ENCODE assay signal across 8 cellular contexts in the genomic region with DNA sequence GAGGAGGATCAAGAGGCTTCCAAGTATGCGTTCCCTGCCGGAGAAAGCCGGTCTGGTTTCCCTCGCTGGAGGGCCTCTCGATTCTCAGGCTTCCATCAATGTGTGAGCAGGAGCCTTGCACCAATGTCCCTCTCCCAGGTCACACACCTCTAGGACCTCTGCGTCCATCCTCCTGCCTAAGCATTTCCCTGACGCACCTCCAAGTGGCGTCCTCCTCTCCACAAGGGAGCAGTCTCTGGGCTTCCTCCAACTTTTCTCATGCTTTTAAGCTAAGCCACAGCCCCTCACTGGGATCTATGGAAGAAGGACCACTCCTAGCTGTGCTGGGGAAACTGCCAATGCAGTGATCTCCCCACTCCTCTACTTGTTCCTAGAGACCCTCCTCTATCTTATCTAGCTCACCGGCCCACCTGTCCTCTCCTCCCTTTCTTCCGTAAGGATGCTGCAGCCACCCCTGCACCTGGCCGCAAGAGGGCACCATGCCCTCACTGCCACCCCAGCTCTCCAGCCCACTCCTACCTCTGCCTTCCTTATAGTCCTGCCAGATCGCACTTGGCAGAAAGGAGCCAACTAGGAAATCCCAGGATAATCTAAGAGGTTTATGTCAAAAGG.
DNase-seq lines count a peak whose midpoint lies in the region; ATAC-seq and FAIRE-seq lines count a peak whose summit lies in the region.

No MANE protein-coding gene starts in this region.

- no peaks in the 10 kb centered on the region for H3K9me3 Mint-ChIP-seq in activated naive CD4-positive, alpha-beta T cell treated with anti-CD3 and anti-CD28 coated beads, Interleukin-2, amount 50 U/mL, for 72 hours
- H3K9me3 Mint-ChIP-seq in stimulated activated naive CD8-positive, alpha-beta T cell treated with anti-CD3 and anti-CD28 coated beads, Interleukin-15, amount 100 ng/mL, for 72 hours, result no peaks in the 10 kb centered on the region

- no peaks in the 10 kb centered on the region for H3K36me3 Mint-ChIP-seq in activated naive CD4-positive, alpha-beta T cell treated with anti-CD3 and anti-CD28 coated beads, Interleukin-2, amount 50 U/mL, for 72 hours

- peak; percentile 59 to 68 for ATAC-seq in activated naive CD4-positive, alpha-beta T cell treated with anti-CD3 and anti-CD28 coated beads, Interleukin-2, amount 50 U/mL, for 72 hours
- ATAC-seq in stimulated activated naive CD8-positive, alpha-beta T cell treated with anti-CD3 and anti-CD28 coated beads, Interleukin-15, amount 100 ng/mL, for 72 hours, result peak; percentile 58
- ATAC-seq in HG03039 (IDR thresholded peaks at IDR 0.05; ENCODE audit: unreplicated experiment), result no peak

- H3K27ac Mint-ChIP-seq in activated naive CD4-positive, alpha-beta T cell treated with anti-CD3 and anti-CD28 coated beads, Interleukin-2, amount 50 U/mL, for 72 hours, result no peak overlapping the region
- H3K27ac Mint-ChIP-seq in stimulated activated naive CD8-positive, alpha-beta T cell treated with anti-CD3 and anti-CD28 coated beads, Interleukin-15, amount 100 ng/mL, for 72 hours, result no peak overlapping the region

- H3K4me1 Mint-ChIP-seq in stimulated activated naive CD8-positive, alpha-beta T cell treated with anti-CD3 and anti-CD28 coated beads, Interleukin-15, amount 100 ng/mL, for 72 hours, result peaks cover 22% of the 10 kb centered on the region

- H3K4me3 Mint-ChIP-seq in stimulated activated naive CD8-positive, alpha-beta T cell treated with anti-CD3 and anti-CD28 coated beads, Interleukin-15, amount 100 ng/mL, for 72 hours, result no peak overlapping the region

- H3K27me3 Mint-ChIP-seq in stimulated activated naive CD8-positive, alpha-beta T cell treated with anti-CD3 and anti-CD28 coated beads, Interleukin-15, amount 100 ng/mL, for 72 hours, result peaks cover 42% of the 10 kb centered on the region

- DNase-seq in NCI-H524 (lab: John Stamatoyannopoulos, UW) (peak; percentile 43 to 75), NCI-H524 treated with DMSO at 0.1 percent for 48 hours (lab: John Stamatoyannopoulos, UW) (no peak), NCI-H510A (lab: John Stamatoyannopoulos, UW) (peak; percentile 73), kidney tubule cell (ENCODE audit: low spot score) (peak; percentile 53), RCC 7860 (ENCODE audit: low spot score) (no peak)
- DNase-seq in activated naive CD4-positive, alpha-beta T cell treated with anti-CD3 and anti-CD28 coated beads, Interleukin-2, amount 50 U/mL, for 72 hours (ENCODE audit: low spot score in 2 of 2), result peak in 1 of 2 donors; percentile 44
- DNase-seq in stimulated activated naive CD8-positive, alpha-beta T cell treated with anti-CD3 and anti-CD28 coated beads, Interleukin-15, amount 100 ng/mL, for 72 hours, result peak; percentile 25 to 39

- no peak for FAIRE-seq in RCC 7860 (lab: Jason Lieb, UNC)

Comparison
In these comparisons a context has a peak if more than half of its experiments do, and no peak if none do; other contexts are left out.
1. DNase-seq: peak in NCI-H524 (2 of 2), NCI-H510A (single experiment), kidney tubule cell (single experiment) and stimulated activated naive CD8-positive, alpha-beta T cell treated with anti-CD3 and anti-CD28 coated beads, Interleukin-15, amount 100 ng/mL, for 72 hours (2 of 2); none in NCI-H524 treated with DMSO at 0.1 percent for 48 hours (single experiment) and RCC 7860 (single experiment).